Comparison of ENCODE assay signal across 29 cellular contexts in the genomic region with DNA sequence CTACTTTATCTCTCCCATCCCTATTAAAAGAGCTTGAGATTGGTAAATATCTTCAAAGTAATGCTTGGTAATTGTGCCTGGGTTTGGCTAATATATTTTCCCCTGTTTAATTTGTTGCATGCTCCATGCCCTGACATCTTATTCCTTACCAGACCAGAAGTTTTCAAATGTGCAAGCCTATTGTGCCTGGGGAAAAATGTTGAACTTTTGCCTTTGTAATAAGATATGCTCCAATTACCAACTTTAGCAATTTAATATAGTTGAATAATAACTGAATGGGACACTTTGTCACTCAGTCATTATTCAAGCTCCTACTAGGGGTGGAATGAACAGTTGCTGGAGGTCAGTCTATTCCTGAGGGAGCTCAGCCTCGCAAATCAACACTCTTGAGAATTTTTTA.
"Had no signal": no experiment of that assay in that cellular context is flagged by ENCODE, and none has a peak within 500 bp of the region (broad histone marks: within the 10 kb centered on the region; RNA-seq: fewer than 3 reads in every experiment).

No MANE protein-coding gene starts in this region.

- ATAC-seq: activated CD8-positive, alpha-beta memory T cell treated with anti-CD3 and anti-CD28 coated beads, Interleukin-2, amount 10 ng/mL, durations not matched to agents 7 days and 5 days; activated CD8-positive, alpha-beta T cell treated with anti-CD3 and anti-CD28 coated beads, Interleukin-2, amount 10 ng/mL, durations not matched to agents 7 days and 5 days; gastroesophageal sphincter; left cardiac atrium had no signal

- H3K27ac Mint-ChIP-seq: activated B cell treated with CpG ODN at 0.5 μM for 24 hours; activated CD8-positive, alpha-beta memory T cell treated with anti-CD3 and anti-CD28 coated beads, Interleukin-2, amount 10 ng/mL, durations not matched to agents 7 days and 5 days; activated CD8-positive, alpha-beta T cell treated with anti-CD3 and anti-CD28 coated beads, Interleukin-2, amount 10 ng/mL, durations not matched to agents 7 days and 5 days; activated naive CD4-positive, alpha-beta T cell treated with anti-CD3 and anti-CD28 coated beads, Interleukin-2, amount 50 U/mL, for 24 hours; activated T-helper 2 cell treated with anti-CD3 and anti-CD28 coated beads, Interferon-gamma antibody, Interleukin-2, Interleukin-4, amounts not matched to agents 10 μg/mL and 5 μg/mL and 100 μg/mL, durations not matched to agents 14 hours and 24 hours and 36 hours; naive B cell; T-helper 2 cell treated with Interferon-gamma antibody and Interleukin-4, amounts not matched to agents 5 μg/mL and 100 μg/mL, for 36 hours had no signal

- H3K9me3 ChIP-seq: gastroesophageal sphincter, ovary, prostate gland, right atrium auricular region, spleen, testis, transverse colon had no signal

- H3K27me3 Mint-ChIP-seq: activated B cell treated with CpG ODN at 0.5 μM for 24 hours; activated CD8-positive, alpha-beta memory T cell treated with anti-CD3 and anti-CD28 coated beads, Interleukin-2, amount 10 ng/mL, durations not matched to agents 7 days and 5 days; activated naive CD4-positive, alpha-beta T cell treated with anti-CD3 and anti-CD28 coated beads, Interleukin-2, amount 50 U/mL, for 24 hours had no signal

- H3K4me3 ChIP-seq: cardiac muscle cell, coronary artery, dorsolateral prefrontal cortex, gastroesophageal sphincter, hepatocyte, ovary, prostate gland, right atrium auricular region, spleen, testis, transverse colon had no signal

- H3K36me3 ChIP-seq: cardiac muscle cell, gastroesophageal sphincter, ovary, prostate gland, right atrium auricular region, spleen, transverse colon had no signal

- H3K4me1 Mint-ChIP-seq: activated B cell treated with CpG ODN at 0.5 μM for 24 hours; activated naive CD4-positive, alpha-beta T cell treated with anti-CD3 and anti-CD28 coated beads, Interleukin-2, amount 50 U/mL, for 24 hours; naive B cell had no signal

- H3K79me2 ChIP-seq: hepatocyte had no signal

- H3K27me3 ChIP-seq: cardiac muscle cell, dorsolateral prefrontal cortex, gastroesophageal sphincter, hepatocyte, ovary, right atrium auricular region, spleen, testis, transverse colon had no signal

- H2AFZ ChIP-seq: hepatocyte had no signal

- H3K4me2 ChIP-seq: hepatocyte had no signal

- H3K4me3 Mint-ChIP-seq: activated B cell treated with CpG ODN at 0.5 μM for 24 hours; activated CD8-positive, alpha-beta memory T cell treated with anti-CD3 and anti-CD28 coated beads, Interleukin-2, amount 10 ng/mL, durations not matched to agents 7 days and 5 days; activated CD8-positive, alpha-beta T cell treated with anti-CD3 and anti-CD28 coated beads, Interleukin-2, amount 10 ng/mL, durations not matched to agents 7 days and 5 days; activated naive CD4-positive, alpha-beta T cell treated with anti-CD3 and anti-CD28 coated beads, Interleukin-2, amount 50 U/mL, for 24 hours; naive B cell; T-helper 2 cell treated with Interferon-gamma antibody and Interleukin-4, amounts not matched to agents 5 μg/mL and 100 μg/mL, for 36 hours had no signal

- H3K4me1 ChIP-seq: testis had no signal

- H3K9me3 Mint-ChIP-seq: activated B cell treated with CpG ODN at 0.5 μM for 24 hours; activated naive CD4-positive, alpha-beta T cell treated with anti-CD3 and anti-CD28 coated beads, Interleukin-2, amount 50 U/mL, for 24 hours; activated T-helper 2 cell treated with anti-CD3 and anti-CD28 coated beads, Interferon-gamma antibody, Interleukin-2, Interleukin-4, amounts not matched to agents 10 μg/mL and 5 μg/mL and 100 μg/mL, durations not matched to agents 14 hours and 24 hours and 36 hours; naive B cell; T-helper 2 cell treated with Interferon-gamma antibody and Interleukin-4, amounts not matched to agents 5 μg/mL and 100 μg/mL, for 36 hours had no signal

- H3K27ac ChIP-seq: cardiac muscle cell, coronary artery, dorsolateral prefrontal cortex, gastroesophageal sphincter, hepatocyte, ovary, prostate gland, right atrium auricular region, spleen, testis, transverse colon had no signal

- H3K36me3 Mint-ChIP-seq: activated naive CD4-positive, alpha-beta T cell treated with anti-CD3 and anti-CD28 coated beads, Interleukin-2, amount 50 U/mL, for 24 hours; naive B cell had no signal

- FAIRE-seq: urothelium cell line had no signal

- DNase-seq: activated B cell treated with CpG ODN at 0.5 μM for 24 hours; activated CD4-positive, alpha-beta T cell treated with anti-CD3 and anti-CD28 coated beads, Interleukin-2, amount 50 U/mL, for 1 hour; activated CD8-positive, alpha-beta memory T cell treated with anti-CD3 and anti-CD28 coated beads, Interleukin-2, amount 10 ng/mL, durations not matched to agents 7 days and 5 days; activated CD8-positive, alpha-beta T cell treated with anti-CD3 and anti-CD28 coated beads, Interleukin-2, amount 10 ng/mL, durations not matched to agents 7 days and 5 days; activated T-cell treated with anti-CD3 and anti-CD28 coated beads, Interleukin-2, amount 50 U/mL, for 48 hours; anterior cingulate cortex; dorsolateral prefrontal cortex; effector memory CD4-positive, alpha-beta T cell; erythroblast; islet precursor cell; left cardiac atrium; mammary epithelial cell; naive B cell; ovary; spleen; stimulated activated naive CD4-positive, alpha-beta T cell treated with Interleukin-2 at 50 U/mL for 16 hours; T-helper 1 cell; testis; transverse colon had no signal
